ENCODE assay signal across 19 cellular contexts in genomic region chr1:67558449-67559193, GRCh38.
DNase-seq lines count a peak whose midpoint lies in the region; ATAC-seq and TF ChIP-seq lines count a peak whose summit lies in the region.
"Had no signal": no experiment of that assay in that cellular context is flagged by ENCODE, and none has a peak within 500 bp of the region (broad histone marks: within the 10 kb centered on the region; RNA-seq: fewer than 3 reads in every experiment).

No MANE protein-coding gene starts in this region.

- no peak overlapping the region for H3K4me3 Mint-ChIP-seq in CD14-positive monocyte
- H3K4me3 Mint-ChIP-seq: naive B cell had no signal

- H3K4me1 Mint-ChIP-seq in CD14-positive monocyte = peaks cover 36% of the 10 kb centered on the region
- H3K4me1 Mint-ChIP-seq: naive B cell had no signal

- peaks cover 27 to 45% of the 10 kb centered on the region in 2 donors for H3K4me1 ChIP-seq in gastrocnemius medialis

- no peak for TF ChIP-seq CTCF in AG10803 (conservative IDR thresholded peaks at IDR 0.05; ENCODE audit: low read length)
- TF ChIP-seq CTCF in WI38 (IDR thresholded peaks at IDR 0.05; ENCODE audit: low read depth, low read length) = no peak
- no peak for TF ChIP-seq CTCF in foreskin fibroblast (IDR thresholded peaks at IDR 0.05; ENCODE audit: low read depth, low read length)
- no peak for TF ChIP-seq CTCF in gastrocnemius medialis (IDR thresholded peaks at IDR 0.05 in 4 of 5, conservative IDR thresholded peaks at IDR 0.05 in 1 of 5)
- no peak for TF ChIP-seq CTCF in CD14-positive monocyte (IDR thresholded peaks at IDR 0.05)

- H3K27me3 Mint-ChIP-seq in CD14-positive monocyte (ENCODE audit: low read depth in 3 of 3) = peaks cover 0 to 3% (median 0%) of the 10 kb centered on the region in 3 donors

- no peaks in the 10 kb centered on the region for H3K27me3 ChIP-seq in gastrocnemius medialis
- H3K27me3 ChIP-seq: tibial nerve had no signal

- H3K36me3 Mint-ChIP-seq in CD14-positive monocyte = no peaks in the 10 kb centered on the region
- H3K36me3 Mint-ChIP-seq: naive B cell had no signal

- in situ Hi-C loops in gastrocnemius medialis (cut with MboI; ENCODE audit: low sequenced_read_pairs in 4 of 4) = loop anchor here in 2 of 4 donors (25.0 kb wide), 1 partner anchor 129 kb away; the partner anchor contains the start of gene GADD45A (in 2 of the 2)

- no peak for TF ChIP-seq POLR2A in gastrocnemius medialis (IDR thresholded peaks at IDR 0.05)

- H3K9me3 Mint-ChIP-seq in CD14-positive monocyte = peaks cover 0 to under 1% (median 0%) of the 10 kb centered on the region in 7 donors
- H3K9me3 Mint-ChIP-seq: naive B cell had no signal

- H3K27ac Mint-ChIP-seq in CD14-positive monocyte = no peak overlapping the region

- peak overlapping the region in 3 of 4 donors; percentile 58 to 89 (median 68) for H3K27ac ChIP-seq in gastrocnemius medialis
- H3K27ac ChIP-seq: WERI-Rb-1 had no signal

- no peaks in the 10 kb centered on the region for H3K9me3 ChIP-seq in gastrocnemius medialis
- H3K9me3 ChIP-seq: tibial nerve had no signal

- DNase-seq in AG10803 (ENCODE audit: low read depth) (no peak), foreskin fibroblast (no peak), gastrocnemius medialis (no peak), NCI-H2107 (lab: John Stamatoyannopoulos, UW) (no peak), CD14-positive monocyte (ENCODE audit: low spot score) (no peak)
- no peak for DNase-seq in activated CD8-positive, alpha-beta memory T cell treated with anti-CD3 and anti-CD28 coated beads, Interleukin-2, amount 50 U/mL, for 48 hours
- DNase-seq: activated effector memory CD4-positive, alpha-beta T cell treated with anti-CD3 and anti-CD28 coated beads, Interleukin-2, amount 50 U/mL, for 16 hours; dermis blood vessel endothelial cell; GOT3; left colon; MM.1S; naive B cell; NCI-H2029 treated with DMSO at 0.1 percent for 48 hours; NCI-H524; stimulated activated CD4-positive, alpha-beta T cell treated with anti-CD3 and anti-CD28 coated beads, Interleukin-2, amount 100 ng/mL, for 48 hours; WERI-Rb-1 had no signal

- intact Hi-C loops in gastrocnemius medialis (cut with DNase I; ENCODE audit: low total_unique reads) = loop anchor here (2.0 kb wide), 1 partner anchor 24 kb away; no protein-coding TSS in a partner anchor
- intact Hi-C loops in CD14-positive monocyte (cut with micrococcal nuclease) = no loop called here

- peak overlapping the region; percentile 54 for H3K4me3 ChIP-seq in AG10803 (ENCODE audit: low read length)
- 0 out of 2 replicates have a peak overlapping the region, but pooled peaks have one; percentile 21 for H3K4me3 ChIP-seq in WI38 (ENCODE audit: low read depth, low read length)
- peak overlapping the region; percentile 31 to 55 for H3K4me3 ChIP-seq in foreskin fibroblast (ENCODE audit: low read depth in 1 of 2, low read length in 2 of 2)
- H3K4me3 ChIP-seq in gastrocnemius medialis = peak overlapping the region in 2 of 4 donors; percentile 20 to 27

- ATAC-seq in gastrocnemius medialis = peak in 1 of 2 donors; percentile 12
- ATAC-seq in HG03354 (IDR thresholded peaks at IDR 0.05; ENCODE audit: poor library complexity, severe bottlenecking, unreplicated experiment) = no peak
- ATAC-seq: left colon had no signal

- H3K36me3 ChIP-seq in gastrocnemius medialis = no peaks in the 10 kb centered on the region
- H3K36me3 ChIP-seq: tibial nerve, WERI-Rb-1 had no signal
